Comparison of ENCODE assay signal across 8 cellular contexts in genomic region chr17:37490638-37491614, GRCh38. TPM values are rescaled to one million over a fixed set of nuclear protein-coding genes. Genes with fewer than 3 reads are reported as not detected.
DNase-seq lines count a peak whose midpoint lies in the region; ATAC-seq, FAIRE-seq and TF ChIP-seq lines count a peak whose summit lies in the region.

No MANE protein-coding gene starts in this region.

- no peak for FAIRE-seq in kidney (lab: Jason Lieb, UNC)

- H3K27me3 Mint-ChIP-seq in central memory CD8-positive, alpha-beta T cell, result no peaks in the 10 kb centered on the region

- H3K4me1 Mint-ChIP-seq in central memory CD8-positive, alpha-beta T cell, result peaks cover 14% of the 10 kb centered on the region

- no peaks in the 10 kb centered on the region; the same call in 1 of the 2 replicates for H3K9me3 ChIP-seq in AG04450 (ENCODE audit: control insufficient read depth, insufficient read depth, low read length)
- no peaks in the 10 kb centered on the region for H3K9me3 ChIP-seq in GM23248 (ENCODE audit: low read depth)
- H3K9me3 ChIP-seq in kidney (ENCODE audit: control insufficient read depth in 1 of 2, low read length in 2 of 2), result no peaks in the 10 kb centered on the region

- peaks cover 76% of the 10 kb centered on the region for H3F3A ChIP-seq in GM23248 (ENCODE audit: insufficient read depth)

- in situ Hi-C loops in GM23248 (cut with MboI), result no loop called here
- in situ Hi-C loops in SK-MEL-5 (cut with HindIII; ENCODE audit: low pct_unique_long_range_greater_than_20kb, low sequenced_read_pairs), result no loop called here

- WGBS in GM23248 (ENCODE audit: low coverage in 1 of 2, low lambda C conversion rate in 2 of 2, missing lambda C conversion rate in 2 of 2), 2 experiments, result 1 to 2% methylated on average over 24 of the region's 24 CpGs

- H3K27ac Mint-ChIP-seq in central memory CD8-positive, alpha-beta T cell (ENCODE audit: low read depth), result peak overlapping the region; percentile 85

- H3K27ac ChIP-seq in AG04450 (ENCODE audit: low read depth, low read length) (peak overlapping the region; percentile 83), GM23248 (peak overlapping the region; percentile 91), kidney (ENCODE audit: low read depth in 2 of 2, low read length in 2 of 2) (peak overlapping the region; percentile 43 to 69)

- H3K9me3 Mint-ChIP-seq in central memory CD8-positive, alpha-beta T cell, result no peaks in the 10 kb centered on the region

- H3K9me2 ChIP-seq in GM23248 (ENCODE audit: insufficient read depth), result no peaks in the 10 kb centered on the region

- 0 out of 2 replicates have a peak overlapping the region, but pooled peaks have one; percentile 34 for H2AFZ ChIP-seq in GM23248

- peaks cover 57% of the 10 kb centered on the region for H3K4me1 ChIP-seq in GM23248 (ENCODE audit: insufficient read depth)
- H3K4me1 ChIP-seq in kidney (ENCODE audit: control insufficient read depth in 1 of 2, insufficient read depth in 1 of 2, low read depth in 1 of 2, low read length in 2 of 2), result peaks cover 5 to 8% of the 10 kb centered on the region in 2 donors

- intact Hi-C loops in kidney (cut with DNase I), result no loop called here

- 0 out of 2 replicates have a peak, but pooled peaks cover 6% of the 10 kb centered on the region for H4K20me1 ChIP-seq in GM23248 (ENCODE audit: insufficient read depth)

- H3K9ac ChIP-seq in GM23248 (peak overlapping the region; percentile 95), kidney (ENCODE audit: low read length in 2 of 2) (peak overlapping the region in 1 of 2 donors; percentile 60)

- H3K36me3 ChIP-seq in GM23248 (ENCODE audit: low read depth), result no peaks in the 10 kb centered on the region
- no peaks in the 10 kb centered on the region for H3K36me3 ChIP-seq in kidney (ENCODE audit: control insufficient read depth in 1 of 2, insufficient read depth in 2 of 2, low read length in 2 of 2)

- peak overlapping the region; percentile 93 for H3K4me3 Mint-ChIP-seq in central memory CD8-positive, alpha-beta T cell

- H3K4me3 ChIP-seq in AG04450 (ENCODE audit: low read depth, low read length) (peak overlapping the region; percentile 82), GM23248 (peak overlapping the region; percentile 98), kidney (ENCODE audit: low read length in 2 of 2) (peak overlapping the region; percentile 79)

- H3K4me2 ChIP-seq in GM23248 (ENCODE audit: unreplicated experiment), result peak overlapping the region; percentile 95

- peaks cover 56% of the 10 kb centered on the region for H3K79me2 ChIP-seq in GM23248 (ENCODE audit: insufficient read depth)

- no peak for DNase-seq in AG04450 (ENCODE audit: low read depth, low spot score)
- peak; percentile 93 for DNase-seq in GM23248
- DNase-seq in SK-MEL-5 (ENCODE audit: low read depth, low spot score), result peak; percentile 92
- DNase-seq in central memory CD8-positive, alpha-beta T cell (ENCODE audit: low spot score in 2 of 2), result no peak
- no peak for DNase-seq in kidney
- DNase-seq in stimulated activated CD8-positive, alpha-beta memory T cell treated with anti-CD3 and anti-CD28 coated beads, Interleukin-4, amount 100 ng/mL, for 48 hours, result peak; percentile 37
- DNase-seq in NCI-H510A treated with DMSO at 0.1 percent for 48 hours (lab: John Stamatoyannopoulos, UW), result no peak
- DNase-seq in midbrain (lab: John Stamatoyannopoulos, UW), result no peak

- H3K36me3 Mint-ChIP-seq in central memory CD8-positive, alpha-beta T cell (ENCODE audit: insufficient read depth), result peaks cover 16% of the 10 kb centered on the region

- TF ChIP-seq CTCF in AG04450 (IDR thresholded peaks at IDR 0.05; ENCODE audit: low read depth, low read length) (no peak), kidney (IDR thresholded peaks at IDR 0.05; ENCODE audit: borderline replicate concordance, extremely low read depth, insufficient read depth) (no peak)

- POLR2A ChIA-PET in AG04450 (lab: Yijun Ruan, JAX), result interaction anchor here (0.7 to 1.1 kb wide), 2 partner anchors 43 to 84 kb away, joined by 3 read pairs; partner anchors contain the start of genes ACACA and TADA2A

- CTCF ChIA-PET in AG04450 (lab: Charles Lee), result interaction anchor here (0.9 to 1.0 kb wide), 2 partner anchors 11 to 53 kb away, joined by 3 to 4 read pairs; no protein-coding TSS in a partner anchor

- ATAC-seq in central memory CD8-positive, alpha-beta T cell (replicated peaks; ENCODE audit: extremely low read depth, poor library complexity, severe bottlenecking), result no peak

- H3K27me3 ChIP-seq in AG04450 (ENCODE audit: control insufficient read depth, insufficient read depth, low read length) (no peaks in the 10 kb centered on the region), GM23248 (replicated peaks; ENCODE audit: insufficient read depth) (no peaks in the 10 kb centered on the region)

RNA-seq across cellular contexts. Expression of gene DUSP14, which starts 1.2 kb away (rescaled TPM):
- polyA plus RNA-seq in AG04450 (2011; rRNA removed) (76.7 and 96.7 TPM in 2 replicates), GM23248 (2016; fragmentation: Nextera tagmentation; extraction: Ambion mirVana) (153 and 157 TPM in 2 replicates), kidney (ENCODE audit: insufficient read depth, low read depth, low replicate concordance) (13.4 TPM)
- 55.3 and 76.7 TPM in 2 replicates for polyA minus RNA-seq in AG04450 (2011; rRNA and poly(A)+ RNA removed)
- 154 and 161 TPM in 2 replicates for total RNA-seq in GM23248 (2014; rRNA removed; shearing (Covaris generic))
- total RNA-seq in SK-MEL-5 (2014; rRNA removed; shearing (Covaris generic)), result 106 and 119 TPM in 2 replicates
- polyA plus RNA-seq in SK-MEL-5 (2015; cell fraction: cytosol; rRNA removed), result 89.7 and 90.1 TPM in 2 replicates
- polyA plus RNA-seq in SK-MEL-5 (2015; cell fraction: nucleus; rRNA removed), result 28.7 and 39.9 TPM in 2 replicates
- 9.7 TPM for total RNA-seq in kidney

Comparison
In these comparisons a context has a peak if more than half of its experiments do, and no peak if none do; other contexts are left out.
1. DNase-seq: peak in GM23248 (single experiment), SK-MEL-5 (single experiment) and stimulated activated CD8-positive, alpha-beta memory T cell treated with anti-CD3 and anti-CD28 coated beads, Interleukin-4, amount 100 ng/mL, for 48 hours (single experiment); none in AG04450 (single experiment), central memory CD8-positive, alpha-beta T cell (0 of 2), kidney (single experiment), NCI-H510A treated with DMSO at 0.1 percent for 48 hours (single experiment) and midbrain (single experiment).
2. Peak in every context shown above with its lines, with median percentiles within 50 percentile points of each other: H3K27ac ChIP-seq and H3K4me3 ChIP-seq.